Comparison of ENCODE assay signal across 23 cellular contexts in the genomic region with DNA sequence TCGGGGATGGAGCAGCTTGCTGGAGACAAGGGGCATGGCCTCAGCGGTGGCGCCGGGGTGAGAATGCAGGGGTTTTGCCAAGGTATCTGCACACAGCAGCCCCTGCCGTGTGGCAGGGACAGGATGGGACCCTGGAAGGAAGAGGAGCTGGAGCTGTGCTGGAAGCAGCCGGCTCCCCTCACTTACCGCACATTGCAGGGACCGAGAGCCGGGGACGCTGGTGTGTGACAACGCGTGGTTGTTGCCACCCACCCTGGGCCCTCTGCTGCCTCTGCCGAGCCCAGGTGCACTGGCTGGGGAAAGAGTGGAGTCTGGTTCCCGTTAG. TPM values are rescaled to one million over a fixed set of nuclear protein-coding genes. Genes with fewer than 3 reads are reported as not detected.
"Had no signal": no experiment of that assay in that cellular context is flagged by ENCODE, and none has a peak within 500 bp of the region (broad histone marks: within the 10 kb centered on the region; RNA-seq: fewer than 3 reads in every experiment).

No MANE protein-coding gene starts in this region.

- DNase-seq: activated CD4-positive, CD25-positive, alpha-beta regulatory T cell; activated naive CD4-positive, alpha-beta T cell treated with anti-CD3 and anti-CD28 coated beads for 36 hours; brain microvascular endothelial cell; foreskin keratinocyte; midbrain; stimulated activated CD4-positive, alpha-beta T cell treated with anti-CD3 and anti-CD28 coated beads, Interleukin-4, amount 100 ng/mL, for 24 hours; T1000; testis had no signal

- H3K27ac Mint-ChIP-seq: activated CD4-positive, alpha-beta T cell treated with anti-CD3 and anti-CD28 coated beads, Interleukin-2, amount 10 ng/mL, durations not matched to agents 24 days and 14 days; activated naive CD4-positive, alpha-beta T cell treated with anti-CD3 and anti-CD28 coated beads for 36 hours; activated T-helper 17 cell treated with anti-CD3 and anti-CD28 coated beads, Interleukin-2, amount 50 U/mL, for 72 hours had no signal

- H3K4me3 ChIP-seq: colonic mucosa, hepatocyte, lung, prostate gland, skin epidermis, testis had no signal

- H3K27me3 ChIP-seq: brain microvascular endothelial cell, colonic mucosa, foreskin keratinocyte, hepatocyte, testis had no signal

- H3K36me3 ChIP-seq: colonic mucosa, prostate gland had no signal

- H3K9me3 Mint-ChIP-seq: activated CD4-positive, alpha-beta T cell treated with anti-CD3 and anti-CD28 coated beads, Interleukin-2, amount 10 ng/mL, durations not matched to agents 24 days and 14 days; activated naive CD4-positive, alpha-beta T cell treated with anti-CD3 and anti-CD28 coated beads for 36 hours; activated T-helper 17 cell treated with anti-CD3 and anti-CD28 coated beads, Interleukin-2, amount 50 U/mL, for 72 hours; central memory CD8-positive, alpha-beta T cell; stimulated activated effector memory CD8-positive, alpha-beta T cell treated with anti-CD3 and anti-CD28 coated beads, Interleukin-12 subunit alpha, Interleukin-12 subunit beta, amount 100 ng/mL, for 72 hours had no signal

- H3K4me3 Mint-ChIP-seq: activated naive CD4-positive, alpha-beta T cell treated with anti-CD3 and anti-CD28 coated beads for 36 hours had no signal

- ATAC-seq: activated T-helper 17 cell treated with anti-CD3 and anti-CD28 coated beads, Interleukin-2, amount 50 U/mL, for 72 hours; foreskin keratinocyte; left colon; right cardiac atrium; stimulated activated effector memory CD8-positive, alpha-beta T cell treated with anti-CD3 and anti-CD28 coated beads, Interleukin-12 subunit alpha, Interleukin-12 subunit beta, amount 100 ng/mL, for 72 hours had no signal

- H3K9me3 ChIP-seq: colonic mucosa, prostate gland, testis had no signal

- H3K27me3 Mint-ChIP-seq: activated T-helper 17 cell treated with anti-CD3 and anti-CD28 coated beads, Interleukin-2, amount 50 U/mL, for 72 hours; central memory CD8-positive, alpha-beta T cell had no signal

- H3K27ac ChIP-seq: brain microvascular endothelial cell, colonic mucosa, foreskin keratinocyte, hepatocyte, prostate gland, skin epidermis, testis had no signal

RNA-seq across cellular contexts. Expression of a gene that starts 7.7 kb away (rescaled TPM):
- total RNA-seq: activated CD8-positive, alpha-beta memory T cell treated with anti-CD3 and anti-CD28 coated beads for 36 hours; activated naive CD4-positive, alpha-beta T cell treated with anti-CD3 and anti-CD28 coated beads for 36 hours; aorta; fibroblast of lung; foreskin keratinocyte; right cardiac atrium; ureter had no signal
- polyA plus RNA-seq: fibroblast of lung, foreskin keratinocyte had no signal
